ENCODE assay signal across 9 cellular contexts in genomic region chr2:118223487-118224136, GRCh38.
DNase-seq lines count a peak whose midpoint lies in the region; ATAC-seq and TF ChIP-seq lines count a peak whose summit lies in the region.
"Had no signal": no experiment of that assay in that cellular context is flagged by ENCODE, and none has a peak within 500 bp of the region (broad histone marks: within the 10 kb centered on the region; RNA-seq: fewer than 3 reads in every experiment).

No MANE protein-coding gene starts in this region.

- no peak for TF ChIP-seq CTCF in fibroblast of the aortic adventitia (IDR thresholded peaks at IDR 0.05; ENCODE audit: insufficient read depth, low read length)

- H3K9me3 ChIP-seq in BLaER1 (no peaks in the 10 kb centered on the region), NT2/D1 (ENCODE audit: insufficient read depth, low read length) (no peaks in the 10 kb centered on the region)

- DNase-seq in NT2/D1 (ENCODE audit: low read depth, low spot score) = no peak
- DNase-seq in fibroblast of the aortic adventitia (ENCODE audit: low read depth) = peak; percentile 6
- peak; percentile 36 for DNase-seq in stimulated activated CD8-positive, alpha-beta memory T cell treated with anti-CD3 and anti-CD28 coated beads, Interleukin-4, amount 100 ng/mL, for 48 hours
- DNase-seq in DMS 273 (lab: John Stamatoyannopoulos, UW; ENCODE audit: unreplicated experiment) = no peak
- no peak for DNase-seq in NCI-H2081 treated with DMSO at 0.1 percent for 48 hours (lab: John Stamatoyannopoulos, UW)
- DNase-seq in HuH-7 (ENCODE audit: low spot score) = no peak

- H3K4me1 ChIP-seq in BLaER1 = peaks cover 14% of the 10 kb centered on the region
- peaks cover 5% of the 10 kb centered on the region for H3K4me1 ChIP-seq in NT2/D1 (ENCODE audit: insufficient read depth, insufficient read length)

- ATAC-seq in GM21381 (IDR thresholded peaks at IDR 0.05; ENCODE audit: unreplicated experiment) = peak; percentile 11

- H3K4me2 ChIP-seq in BLaER1 = peak overlapping the region; percentile 76

- H4K20me1 ChIP-seq in BLaER1 = peaks cover 34% of the 10 kb centered on the region

- H3K36me3 ChIP-seq in BLaER1 = no peaks in the 10 kb centered on the region
- H3K36me3 ChIP-seq in NT2/D1 (ENCODE audit: insufficient read depth, insufficient read length, low read length) = no peaks in the 10 kb centered on the region

- no peak overlapping the region for H3K27ac ChIP-seq in BLaER1
- H3K27ac ChIP-seq: epithelial cell of prostate had no signal

- H3K9ac ChIP-seq in BLaER1 (no peak overlapping the region), NT2/D1 (ENCODE audit: insufficient read length, low read depth) (peak overlapping the region; percentile 76)

- H3K4me3 ChIP-seq in BLaER1 (peak overlapping the region; percentile 57), NT2/D1 (ENCODE audit: insufficient read length, low read depth) (peak overlapping the region; percentile 52), fibroblast of the aortic adventitia (ENCODE audit: low read depth, low read length) (peak overlapping the region; percentile 39)

- peaks cover 71% of the 10 kb centered on the region for H3K27me3 ChIP-seq in BLaER1
- peaks cover 31% of the 10 kb centered on the region for H3K27me3 ChIP-seq in NT2/D1 (ENCODE audit: insufficient read depth, insufficient read length)

Comparison
In these comparisons a context has a peak if more than half of its experiments do, and no peak if none do; other contexts are left out.
1. DNase-seq: peak in fibroblast of the aortic adventitia (single experiment) and stimulated activated CD8-positive, alpha-beta memory T cell treated with anti-CD3 and anti-CD28 coated beads, Interleukin-4, amount 100 ng/mL, for 48 hours (single experiment); none in NT2/D1 (single experiment), DMS 273 (single experiment), NCI-H2081 treated with DMSO at 0.1 percent for 48 hours (single experiment) and HuH-7 (single experiment).
2. Peak in every context shown above with its lines, with median percentiles within 50 percentile points of each other: H3K4me3 ChIP-seq.